14 cellular contexts compared by ENCODE assay signal in genomic region chr1:120937392-120938070, GRCh38. TPM values are rescaled to one million over a fixed set of nuclear protein-coding genes. Genes with fewer than 3 reads are reported as not detected.
DNase-seq lines count a peak whose midpoint lies in the region; ATAC-seq and TF ChIP-seq lines count a peak whose summit lies in the region.
"Not testable (repeated sequence)": the region's sequence is repeated elsewhere in the genome, so short reads cannot be mapped to it uniquely, and the experiment has no call there.
"Had no signal": no experiment of that assay in that cellular context is flagged by ENCODE, and none has a peak within 500 bp of the region (broad histone marks: within the 10 kb centered on the region; RNA-seq: fewer than 3 reads in every experiment).

No MANE protein-coding gene starts in this region.

- not testable (repeated sequence) for H3K27ac ChIP-seq in DND-41 (ENCODE audit: low read length)

- H3K27me3 ChIP-seq in DND-41 (ENCODE audit: insufficient read depth, low read length, poor library complexity) = not testable (repeated sequence)

- H3K36me3 ChIP-seq in DND-41 (ENCODE audit: insufficient read depth, low read length); mucosa of descending colon (ENCODE audit: low read depth): not testable (repeated sequence)

- H3K9me3 ChIP-seq in DND-41 (ENCODE audit: insufficient read depth, low read length, severe bottlenecking); mucosa of descending colon: not testable (repeated sequence)

- TF ChIP-seq CTCF in DND-41 (IDR thresholded peaks at IDR 0.05; ENCODE audit: borderline replicate concordance, extremely low read depth, low read length, poor library complexity, severe bottlenecking); WTC11 (IDR thresholded peaks at IDR 0.05); activated CD8-positive, alpha-beta T cell treated with anti-CD3 and anti-CD28 coated beads for 36 hours (IDR thresholded peaks at IDR 0.05); mucosa of descending colon (IDR thresholded peaks at IDR 0.05): not testable (repeated sequence)

- H3K9ac ChIP-seq in DND-41 (ENCODE audit: low read depth, low read length) = not testable (repeated sequence)

- not testable (repeated sequence) for H3K4me1 ChIP-seq in DND-41 (ENCODE audit: insufficient read depth, low read length); mucosa of descending colon (ENCODE audit: low read depth)

- H3K4me3 ChIP-seq in DND-41 (ENCODE audit: low read depth in 1 of 2, low read length in 2 of 2); mucosa of descending colon: not testable (repeated sequence)

- H3K27me3 Mint-ChIP-seq in WTC11 (ENCODE audit: low read depth); activated CD8-positive, alpha-beta T cell treated with anti-CD3 and anti-CD28 coated beads for 36 hours; activated T-helper 2 cell treated with anti-CD3 and anti-CD28 coated beads, Interferon-gamma antibody, Interleukin-2, Interleukin-4, amounts not matched to agents 10 μg/mL and 5 μg/mL and 100 μg/mL, durations not matched to agents 14 hours and 24 hours and 36 hours (ENCODE audit: low read depth); activated naive CD8-positive, alpha-beta T cell treated with anti-CD3 and anti-CD28 coated beads, Interleukin-2, amount 10 ng/mL, durations not matched to agents 7 days and 5 days; stimulated activated naive CD8-positive, alpha-beta T cell treated with anti-CD3 and anti-CD28 coated beads, Interleukin-15, Interleukin-2, amounts not matched to agents 100 ng/mL and 50 ng/mL, for 24 hours: not testable (repeated sequence)

- H3K36me3 Mint-ChIP-seq in WTC11; activated CD8-positive, alpha-beta T cell treated with anti-CD3 and anti-CD28 coated beads for 36 hours (ENCODE audit: low read depth); activated T-helper 2 cell treated with anti-CD3 and anti-CD28 coated beads, Interferon-gamma antibody, Interleukin-2, Interleukin-4, amounts not matched to agents 10 μg/mL and 5 μg/mL and 100 μg/mL, durations not matched to agents 14 hours and 24 hours and 36 hours (ENCODE audit: low read depth); activated naive CD8-positive, alpha-beta T cell treated with anti-CD3 and anti-CD28 coated beads, Interleukin-2, amount 10 ng/mL, durations not matched to agents 7 days and 5 days; stimulated activated naive CD8-positive, alpha-beta T cell treated with anti-CD3 and anti-CD28 coated beads, Interleukin-15, Interleukin-2, amounts not matched to agents 100 ng/mL and 50 ng/mL, for 24 hours (ENCODE audit: low read depth): not testable (repeated sequence)

- DNase-seq in DND-41; WTC11 (ENCODE audit: low spot score); activated CD8-positive, alpha-beta T cell treated with anti-CD3 and anti-CD28 coated beads for 36 hours; activated T-helper 2 cell treated with anti-CD3 and anti-CD28 coated beads, Interferon-gamma antibody, Interleukin-2, Interleukin-4, amounts not matched to agents 10 μg/mL and 5 μg/mL and 100 μg/mL, durations not matched to agents 14 hours and 24 hours and 36 hours (ENCODE audit: low spot score); activated naive CD8-positive, alpha-beta T cell treated with anti-CD3 and anti-CD28 coated beads, Interleukin-2, amount 10 ng/mL, durations not matched to agents 7 days and 5 days; mucosa of descending colon: not testable (repeated sequence)

- H3K79me2 ChIP-seq in DND-41 (ENCODE audit: insufficient read depth, low read length) = not testable (repeated sequence)

- peaks cover 13% of the 10 kb centered on the region for H3K4me1 Mint-ChIP-seq in WTC11
- H3K4me1 Mint-ChIP-seq in activated CD8-positive, alpha-beta T cell treated with anti-CD3 and anti-CD28 coated beads for 36 hours (ENCODE audit: low read depth) = peaks cover 12% of the 10 kb centered on the region
- not testable (repeated sequence) for H3K4me1 Mint-ChIP-seq in activated T-helper 2 cell treated with anti-CD3 and anti-CD28 coated beads, Interferon-gamma antibody, Interleukin-2, Interleukin-4, amounts not matched to agents 10 μg/mL and 5 μg/mL and 100 μg/mL, durations not matched to agents 14 hours and 24 hours and 36 hours (ENCODE audit: low read depth)
- peaks cover 18% of the 10 kb centered on the region for H3K4me1 Mint-ChIP-seq in activated naive CD8-positive, alpha-beta T cell treated with anti-CD3 and anti-CD28 coated beads, Interleukin-2, amount 10 ng/mL, durations not matched to agents 7 days and 5 days
- H3K4me1 Mint-ChIP-seq in stimulated activated naive CD8-positive, alpha-beta T cell treated with anti-CD3 and anti-CD28 coated beads, Interleukin-15, Interleukin-2, amounts not matched to agents 100 ng/mL and 50 ng/mL, for 24 hours (ENCODE audit: low read depth) = peaks cover 16% of the 10 kb centered on the region

- intact Hi-C loops in activated CD8-positive, alpha-beta T cell treated with anti-CD3 and anti-CD28 coated beads for 36 hours (cut with micrococcal nuclease); activated T-helper 2 cell treated with anti-CD3 and anti-CD28 coated beads, Interferon-gamma antibody, Interleukin-2, Interleukin-4, amounts not matched to agents 10 μg/mL and 5 μg/mL and 100 μg/mL, durations not matched to agents 14 hours and 24 hours and 36 hours (cut with micrococcal nuclease); mucosa of descending colon (cut with DNase I, micrococcal nuclease): not testable (repeated sequence)

- not testable (repeated sequence) for H3K9me3 Mint-ChIP-seq in WTC11; activated CD8-positive, alpha-beta T cell treated with anti-CD3 and anti-CD28 coated beads for 36 hours; activated T-helper 2 cell treated with anti-CD3 and anti-CD28 coated beads, Interferon-gamma antibody, Interleukin-2, Interleukin-4, amounts not matched to agents 10 μg/mL and 5 μg/mL and 100 μg/mL, durations not matched to agents 14 hours and 24 hours and 36 hours; activated naive CD8-positive, alpha-beta T cell treated with anti-CD3 and anti-CD28 coated beads, Interleukin-2, amount 10 ng/mL, durations not matched to agents 7 days and 5 days; stimulated activated naive CD8-positive, alpha-beta T cell treated with anti-CD3 and anti-CD28 coated beads, Interleukin-15, Interleukin-2, amounts not matched to agents 100 ng/mL and 50 ng/mL, for 24 hours

- ATAC-seq in DND-41 (ENCODE audit: insufficient read depth, low read depth) (peak; percentile 44), WTC11 (peak; percentile 21), mucosa of descending colon (peak; percentile 7)
- peak; percentile 41 for ATAC-seq in activated CD8-positive, alpha-beta T cell treated with anti-CD3 and anti-CD28 coated beads for 36 hours
- peak; percentile 43 for ATAC-seq in activated naive CD8-positive, alpha-beta T cell treated with anti-CD3 and anti-CD28 coated beads, Interleukin-2, amount 10 ng/mL, durations not matched to agents 7 days and 5 days (ENCODE audit: low read depth)

- not testable (repeated sequence) for H4K20me1 ChIP-seq in DND-41 (ENCODE audit: insufficient read depth, low read length)

- H3K4me2 ChIP-seq in DND-41 (ENCODE audit: insufficient read depth, low read length) = not testable (repeated sequence)

- POLR2A ChIA-PET in WTC11 (lab: Charles Lee); activated CD8-positive, alpha-beta T cell treated with anti-CD3 and anti-CD28 coated beads for 36 hours (lab: Charles Lee); activated naive CD8-positive, alpha-beta T cell treated with anti-CD3 and anti-CD28 coated beads, Interleukin-2, amount 10 ng/mL, durations not matched to agents 7 days and 5 days (lab: Charles Lee): not testable (repeated sequence)

- H3K4me3 Mint-ChIP-seq in WTC11; activated CD8-positive, alpha-beta T cell treated with anti-CD3 and anti-CD28 coated beads for 36 hours; activated T-helper 2 cell treated with anti-CD3 and anti-CD28 coated beads, Interferon-gamma antibody, Interleukin-2, Interleukin-4, amounts not matched to agents 10 μg/mL and 5 μg/mL and 100 μg/mL, durations not matched to agents 14 hours and 24 hours and 36 hours (ENCODE audit: low read depth); stimulated activated naive CD8-positive, alpha-beta T cell treated with anti-CD3 and anti-CD28 coated beads, Interleukin-15, Interleukin-2, amounts not matched to agents 100 ng/mL and 50 ng/mL, for 24 hours: not testable (repeated sequence)
- peak overlapping the region; percentile 48 for H3K4me3 Mint-ChIP-seq in activated naive CD8-positive, alpha-beta T cell treated with anti-CD3 and anti-CD28 coated beads, Interleukin-2, amount 10 ng/mL, durations not matched to agents 7 days and 5 days

- H3K27ac Mint-ChIP-seq in WTC11 = not testable (repeated sequence)
- H3K27ac Mint-ChIP-seq in activated CD8-positive, alpha-beta T cell treated with anti-CD3 and anti-CD28 coated beads for 36 hours = peak overlapping the region; percentile 83
- peak overlapping the region; percentile 42 for H3K27ac Mint-ChIP-seq in activated T-helper 2 cell treated with anti-CD3 and anti-CD28 coated beads, Interferon-gamma antibody, Interleukin-2, Interleukin-4, amounts not matched to agents 10 μg/mL and 5 μg/mL and 100 μg/mL, durations not matched to agents 14 hours and 24 hours and 36 hours
- peak overlapping the region; percentile 84 for H3K27ac Mint-ChIP-seq in activated naive CD8-positive, alpha-beta T cell treated with anti-CD3 and anti-CD28 coated beads, Interleukin-2, amount 10 ng/mL, durations not matched to agents 7 days and 5 days
- peak overlapping the region; percentile 45 for H3K27ac Mint-ChIP-seq in stimulated activated naive CD8-positive, alpha-beta T cell treated with anti-CD3 and anti-CD28 coated beads, Interleukin-15, Interleukin-2, amounts not matched to agents 100 ng/mL and 50 ng/mL, for 24 hours

- CTCF ChIA-PET in WTC11 (lab: Charles Lee); activated CD8-positive, alpha-beta T cell treated with anti-CD3 and anti-CD28 coated beads for 36 hours (lab: Charles Lee): not testable (repeated sequence)

- not testable (repeated sequence) for H2AFZ ChIP-seq in DND-41 (ENCODE audit: low read depth, low read length)

RNA-seq across cellular contexts. Expression of gene PPIAL4A, which starts 48.0 kb away (rescaled TPM):
- total RNA-seq in WTC11 (2021) = not detected in 3 replicates
- total RNA-seq in activated CD8-positive, alpha-beta T cell treated with anti-CD3 and anti-CD28 coated beads for 36 hours = not detected
- not detected in 2 replicates for total RNA-seq in activated T-helper 2 cell treated with anti-CD3 and anti-CD28 coated beads, Interferon-gamma antibody, Interleukin-2, Interleukin-4, amounts not matched to agents 10 μg/mL and 5 μg/mL and 100 μg/mL, durations not matched to agents 14 hours and 24 hours and 36 hours
- total RNA-seq in activated naive CD8-positive, alpha-beta T cell treated with anti-CD3 and anti-CD28 coated beads, Interleukin-2, amount 10 ng/mL, durations not matched to agents 7 days and 5 days = not detected
- total RNA-seq in mucosa of descending colon = not detected
- total RNA-seq: A673, Daoy, G401, H4, LHCN-M2, MCF 10A, Peyer's patch had no signal
